In the genomic region with DNA sequence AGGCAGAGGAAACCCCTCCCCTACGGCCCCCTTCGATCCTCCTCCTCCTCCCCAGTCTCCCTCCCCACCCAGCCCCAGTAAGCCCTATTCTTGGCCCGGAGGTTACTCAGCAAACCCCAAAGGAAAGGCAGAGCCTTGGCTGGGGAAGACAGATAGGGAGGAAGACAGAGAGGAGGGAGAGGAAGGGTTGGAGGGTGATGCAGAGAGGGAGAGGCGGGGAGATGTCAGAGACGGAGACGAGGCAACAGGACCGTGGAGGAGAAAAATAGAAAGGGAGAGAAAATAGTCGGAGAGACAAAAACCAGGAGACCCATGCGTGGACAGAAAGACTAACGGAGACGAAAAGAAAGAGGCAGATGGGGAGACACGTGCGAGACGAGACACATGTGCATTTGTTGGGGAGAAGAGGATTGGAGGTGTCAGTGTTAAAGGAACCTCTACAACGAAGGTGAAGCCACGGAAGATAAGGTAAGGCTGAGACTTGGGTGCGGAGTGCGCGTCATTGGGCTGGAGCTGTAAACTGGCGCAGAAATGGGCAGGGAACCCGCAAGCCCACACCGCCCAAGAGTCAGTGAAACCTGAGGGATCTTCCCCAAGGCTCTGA, we compare ENCODE assay signal across 1 cellular context.
TF ChIP-seq lines count a peak whose summit lies in the region.

No MANE protein-coding gene starts in this region.

TF ChIP-seq in WTC11, 78 proteins besides CTCF, POLR2A, EP300 and RAD21 (continued from another document):
- TF ChIP-seq ZNF232 (CRISPR knock-in tag; IDR thresholded peaks at IDR 0.05), result no peak
- TF ChIP-seq ETV6 (CRISPR knock-in tag; IDR thresholded peaks at IDR 0.05), result no peak
- TF ChIP-seq NR2C2 (CRISPR knock-in tag; IDR thresholded peaks at IDR 0.05), result no peak
- no peak for TF ChIP-seq TCF7 (CRISPR knock-in tag; IDR thresholded peaks at IDR 0.05; ENCODE audit: low read depth)
- TF ChIP-seq NR1H2 (CRISPR knock-in tag; IDR thresholded peaks at IDR 0.05), result no peak
- TF ChIP-seq, protein P1, sequence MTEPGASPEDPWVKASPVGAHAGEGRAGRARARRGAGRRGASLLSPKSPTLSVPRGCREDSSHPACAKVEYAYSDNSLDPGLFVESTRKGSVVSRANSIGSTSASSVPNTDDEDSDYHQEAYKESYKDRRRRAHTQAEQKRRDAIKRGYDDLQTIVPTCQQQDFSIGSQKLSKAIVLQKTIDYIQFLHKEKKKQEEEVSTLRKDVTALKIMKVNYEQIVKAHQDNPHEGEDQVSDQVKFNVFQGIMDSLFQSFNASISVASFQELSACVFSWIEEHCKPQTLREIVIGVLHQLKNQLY (CRISPR knock-in tag; IDR thresholded peaks at IDR 0.05), result no peak
- TF ChIP-seq, protein P2, sequence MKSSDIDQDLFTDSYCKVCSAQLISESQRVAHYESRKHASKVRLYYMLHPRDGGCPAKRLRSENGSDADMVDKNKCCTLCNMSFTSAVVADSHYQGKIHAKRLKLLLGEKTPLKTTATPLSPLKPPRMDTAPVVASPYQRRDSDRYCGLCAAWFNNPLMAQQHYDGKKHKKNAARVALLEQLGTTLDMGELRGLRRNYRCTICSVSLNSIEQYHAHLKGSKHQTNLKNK (CRISPR knock-in tag; IDR thresholded peaks at IDR 0.05), result no peak
TF ChIP-seq in WTC11: peak in this region for 0.
